1 cellular context compared by ENCODE assay signal in genomic region chr9:133274236-133275104, GRCh38.
TF ChIP-seq lines count a peak whose summit lies in the region.

No MANE protein-coding gene starts in this region.

TF ChIP-seq in K562, 482 proteins besides CTCF, POLR2A, EP300 and RAD21 (continues in another document):
- TF ChIP-seq BCLAF1 (IDR thresholded peaks at IDR 0.05; ENCODE audit: borderline replicate concordance in 1 of 2, control insufficient read depth in 1 of 2, low read depth in 2 of 2, low read length in 1 of 2) (no peak), NCOA6 (IDR thresholded peaks at IDR 0.05) (0 out of 2 replicates have a peak, but pooled peaks have one; percentile 33), L3MBTL2 (IDR thresholded peaks at IDR 0.05) (0 out of 2 replicates have a peak, but pooled peaks have one; percentile 68), CTBP1 (IDR thresholded peaks at IDR 0.05; ENCODE audit: borderline replicate concordance) (0 out of 2 replicates have a peak, but pooled peaks have one; percentile 16), REST (CRISPR knock-in tag; IDR thresholded peaks at IDR 0.05; ENCODE audit: low read depth) (0 out of 2 replicates have a peak, but pooled peaks have one; percentile 17), MGA (IDR thresholded peaks at IDR 0.05) (peak; percentile 69; the same call in 1 of the 2 replicates), SMAD4 (CRISPR knock-in tag; conservative IDR thresholded peaks at IDR 0.05) (0 out of 2 replicates have a peak, but pooled peaks have one; percentile 51), ZNF324 (CRISPR knock-in tag; IDR thresholded peaks at IDR 0.05) (no peak), ZNF316 (IDR thresholded peaks at IDR 0.05) (no peak), HNRNPLL (IDR thresholded peaks at IDR 0.05; ENCODE audit: low read depth, low read length, poor library complexity, severe bottlenecking) (peak; percentile 27), ZNF79 (CRISPR knock-in tag; IDR thresholded peaks at IDR 0.05; ENCODE audit: low read depth) (no peak), PPARD (CRISPR knock-in tag; IDR thresholded peaks at IDR 0.05) (no peak)
- TF ChIP-seq, protein P1, sequence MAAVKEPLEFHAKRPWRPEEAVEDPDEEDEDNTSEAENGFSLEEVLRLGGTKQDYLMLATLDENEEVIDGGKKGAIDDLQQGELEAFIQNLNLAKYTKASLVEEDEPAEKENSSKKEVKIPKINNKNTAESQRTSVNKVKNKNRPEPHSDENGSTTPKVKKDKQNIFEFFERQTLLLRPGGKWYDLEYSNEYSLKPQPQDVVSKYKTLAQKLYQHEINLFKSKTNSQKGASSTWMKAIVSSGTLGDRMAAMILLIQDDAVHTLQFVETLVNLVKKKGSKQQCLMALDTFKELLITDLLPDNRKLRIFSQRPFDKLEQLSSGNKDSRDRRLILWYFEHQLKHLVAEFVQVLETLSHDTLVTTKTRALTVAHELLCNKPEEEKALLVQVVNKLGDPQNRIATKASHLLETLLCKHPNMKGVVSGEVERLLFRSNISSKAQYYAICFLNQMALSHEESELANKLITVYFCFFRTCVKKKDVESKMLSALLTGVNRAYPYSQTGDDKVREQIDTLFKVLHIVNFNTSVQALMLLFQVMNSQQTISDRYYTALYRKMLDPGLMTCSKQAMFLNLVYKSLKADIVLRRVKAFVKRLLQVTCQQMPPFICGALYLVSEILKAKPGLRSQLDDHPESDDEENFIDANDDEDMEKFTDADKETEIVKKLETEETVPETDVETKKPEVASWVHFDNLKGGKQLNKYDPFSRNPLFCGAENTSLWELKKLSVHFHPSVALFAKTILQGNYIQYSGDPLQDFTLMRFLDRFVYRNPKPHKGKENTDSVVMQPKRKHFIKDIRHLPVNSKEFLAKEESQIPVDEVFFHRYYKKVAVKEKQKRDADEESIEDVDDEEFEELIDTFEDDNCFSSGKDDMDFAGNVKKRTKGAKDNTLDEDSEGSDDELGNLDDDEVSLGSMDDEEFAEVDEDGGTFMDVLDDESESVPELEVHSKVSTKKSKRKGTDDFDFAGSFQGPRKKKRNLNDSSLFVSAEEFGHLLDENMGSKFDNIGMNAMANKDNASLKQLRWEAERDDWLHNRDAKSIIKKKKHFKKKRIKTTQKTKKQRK (IDR thresholded peaks at IDR 0.05; ENCODE audit: borderline replicate concordance, low read depth, low read length) = no peak
- TF ChIP-seq, protein P2, sequence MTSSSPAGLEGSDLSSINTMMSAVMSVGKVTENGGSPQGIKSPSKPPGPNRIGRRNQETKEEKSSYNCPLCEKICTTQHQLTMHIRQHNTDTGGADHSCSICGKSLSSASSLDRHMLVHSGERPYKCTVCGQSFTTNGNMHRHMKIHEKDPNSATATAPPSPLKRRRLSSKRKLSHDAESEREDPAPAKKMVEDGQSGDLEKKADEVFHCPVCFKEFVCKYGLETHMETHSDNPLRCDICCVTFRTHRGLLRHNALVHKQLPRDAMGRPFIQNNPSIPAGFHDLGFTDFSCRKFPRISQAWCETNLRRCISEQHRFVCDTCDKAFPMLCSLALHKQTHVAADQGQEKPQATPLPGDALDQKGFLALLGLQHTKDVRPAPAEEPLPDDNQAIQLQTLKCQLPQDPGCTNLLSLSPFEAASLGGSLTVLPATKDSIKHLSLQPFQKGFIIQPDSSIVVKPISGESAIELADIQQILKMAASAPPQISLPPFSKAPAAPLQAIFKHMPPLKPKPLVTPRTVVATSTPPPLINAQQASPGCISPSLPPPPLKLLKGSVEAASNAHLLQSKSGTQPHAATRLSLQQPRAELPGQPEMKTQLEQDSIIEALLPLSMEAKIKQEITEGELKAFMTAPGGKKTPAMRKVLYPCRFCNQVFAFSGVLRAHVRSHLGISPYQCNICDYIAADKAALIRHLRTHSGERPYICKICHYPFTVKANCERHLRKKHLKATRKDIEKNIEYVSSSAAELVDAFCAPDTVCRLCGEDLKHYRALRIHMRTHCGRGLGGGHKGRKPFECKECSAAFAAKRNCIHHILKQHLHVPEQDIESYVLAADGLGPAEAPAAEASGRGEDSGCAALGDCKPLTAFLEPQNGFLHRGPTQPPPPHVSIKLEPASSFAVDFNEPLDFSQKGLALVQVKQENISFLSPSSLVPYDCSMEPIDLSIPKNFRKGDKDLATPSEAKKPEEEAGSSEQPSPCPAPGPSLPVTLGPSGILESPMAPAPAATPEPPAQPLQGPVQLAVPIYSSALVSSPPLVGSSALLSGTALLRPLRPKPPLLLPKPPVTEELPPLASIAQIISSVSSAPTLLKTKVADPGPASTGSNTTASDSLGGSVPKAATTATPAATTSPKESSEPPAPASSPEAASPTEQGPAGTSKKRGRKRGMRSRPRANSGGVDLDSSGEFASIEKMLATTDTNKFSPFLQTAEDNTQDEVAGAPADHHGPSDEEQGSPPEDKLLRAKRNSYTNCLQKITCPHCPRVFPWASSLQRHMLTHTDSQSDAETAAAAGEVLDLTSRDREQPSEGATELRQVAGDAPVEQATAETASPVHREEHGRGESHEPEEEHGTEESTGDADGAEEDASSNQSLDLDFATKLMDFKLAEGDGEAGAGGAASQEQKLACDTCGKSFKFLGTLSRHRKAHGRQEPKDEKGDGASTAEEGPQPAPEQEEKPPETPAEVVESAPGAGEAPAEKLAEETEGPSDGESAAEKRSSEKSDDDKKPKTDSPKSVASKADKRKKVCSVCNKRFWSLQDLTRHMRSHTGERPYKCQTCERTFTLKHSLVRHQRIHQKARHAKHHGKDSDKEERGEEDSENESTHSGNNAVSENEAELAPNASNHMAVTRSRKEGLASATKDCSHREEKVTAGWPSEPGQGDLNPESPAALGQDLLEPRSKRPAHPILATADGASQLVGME (CRISPR knock-in tag; IDR thresholded peaks at IDR 0.05) = 0 out of 2 replicates have a peak, but pooled peaks have one; percentile 64
